Comparison of ENCODE assay signal across 7 cellular contexts in genomic region chr14:30303350-30303749, GRCh38.
"Had no signal": no experiment of that assay in that cellular context is flagged by ENCODE, and none has a peak within 500 bp of the region (broad histone marks: within the 10 kb centered on the region; RNA-seq: fewer than 3 reads in every experiment).

No MANE protein-coding gene starts in this region.

- H3K9me3 Mint-ChIP-seq: IgD-negative memory B cell had no signal

- DNase-seq: IMR-90, KBM-7, KG1 had no signal

- H3K4me2 ChIP-seq: KMS-11 had no signal

- H3K36me3 Mint-ChIP-seq: IgD-negative memory B cell had no signal

- ATAC-seq: K562 had no signal

- FAIRE-seq: K562 had no signal

- H3K4me3 ChIP-seq: K562 had no signal

- H3K9ac ChIP-seq: KMS-11 had no signal

- H3K4me3 Mint-ChIP-seq: IgD-negative memory B cell had no signal

- H3K27ac Mint-ChIP-seq: IgD-negative memory B cell had no signal

- H3K27me3 Mint-ChIP-seq: IgD-negative memory B cell had no signal

- H3K27ac ChIP-seq: HL-60, KMS-11 had no signal
